14 cellular contexts compared by ENCODE assay signal in genomic region chr2:96872591-96873349, GRCh38. TPM values are rescaled to one million over a fixed set of nuclear protein-coding genes. Genes with fewer than 3 reads are reported as not detected.
A peak's percentile ranks its signal among the peaks of the same experiment; 100 is the strongest.
DNase-seq lines count a peak whose midpoint lies in the region; ATAC-seq, FAIRE-seq and TF ChIP-seq lines count a peak whose summit lies in the region.
"Had no signal": no experiment of that assay in that cellular context is flagged by ENCODE, and none has a peak within 500 bp of the region (broad histone marks: within the 10 kb centered on the region; RNA-seq: fewer than 3 reads in every experiment).

No MANE protein-coding gene starts in this region.

- H2AFZ ChIP-seq in IMR-90 (replicated peaks; ENCODE audit: low read length, poor library complexity) = peak overlapping the region; percentile 83

- peaks cover 0 to 51% (median 0%) of the 10 kb centered on the region in 11 experiments; a peak in 7 of 22 replicates for H4K20me1 ChIP-seq in BLaER1 treated with 17β-estradiol and CSF1 and Interleukin-3, amounts not matched to agents 10 nM and 100 nM
- peaks cover 5% of the 10 kb centered on the region; the same call in 1 of the 2 replicates for H4K20me1 ChIP-seq in IMR-90 (ENCODE audit: insufficient read depth, low read length)

- peaks cover 0 to 7% of the 10 kb centered on the region in 2 experiments; a peak in 2 of 4 replicates for H3K79me1 ChIP-seq in IMR-90 (ENCODE audit: low read depth in 1 of 2, low read length in 2 of 2)

- CTCF ChIA-PET in IMR-90 (lab: Yijun Ruan, JAX) = interaction anchor here (0.5 kb wide), 1 partner anchor 249 kb away, joined by 3 read pairs; no protein-coding TSS in a partner anchor

- peak overlapping the region; percentile 99 for H3K27ac Mint-ChIP-seq in endothelial cell (ENCODE audit: unreplicated experiment)
- H3K27ac Mint-ChIP-seq in nephron progenitor cell = peak overlapping the region; percentile 13
- H3K27ac Mint-ChIP-seq: activated CD8-positive, alpha-beta memory T cell treated with anti-CD3 and anti-CD28 coated beads, Interleukin-2, amount 10 ng/mL, durations not matched to agents 7 days and 5 days; activated naive CD4-positive, alpha-beta T cell treated with anti-CD3 and anti-CD28 coated beads, Interleukin-2, amount 50 U/mL, for 24 hours had no signal

- H3K4me1 Mint-ChIP-seq in endothelial cell (ENCODE audit: unreplicated experiment) = peaks cover 59% of the 10 kb centered on the region
- H3K4me1 Mint-ChIP-seq in nephron progenitor cell = peaks cover 69% of the 10 kb centered on the region

- H2BK5ac ChIP-seq in IMR-90 (ENCODE audit: low read depth, low read length, poor library complexity, severe bottlenecking) = no peak overlapping the region

- DNase-seq in IMR-90 (peak; percentile 70), endothelial cell (ENCODE audit: low spot score) (no peak), nephron progenitor cell (no peak), SIG-M5 (lab: John Stamatoyannopoulos, UW) (no peak), AML-193 (lab: John Stamatoyannopoulos, UW) (no peak), GM19239 (ENCODE audit: insufficient read length, low spot score) (no peak)
- DNase-seq: activated CD8-positive, alpha-beta memory T cell treated with anti-CD3 and anti-CD28 coated beads, Interleukin-2, amount 10 ng/mL, durations not matched to agents 7 days and 5 days; NCI-H1436 treated with DMSO at 0.1 percent for 48 hours; stimulated activated CD8-positive, alpha-beta memory T cell treated with anti-CD3 and anti-CD28 coated beads, Interleukin-4, amount 100 ng/mL, for 48 hours had no signal

- H3K27me3 Mint-ChIP-seq in endothelial cell (ENCODE audit: unreplicated experiment) (peaks cover 23% of the 10 kb centered on the region), nephron progenitor cell (ENCODE audit: low read depth, poor library complexity) (no peaks in the 10 kb centered on the region)
- H3K27me3 Mint-ChIP-seq: activated naive CD4-positive, alpha-beta T cell treated with anti-CD3 and anti-CD28 coated beads, Interleukin-2, amount 50 U/mL, for 24 hours had no signal

- H2BK120ac ChIP-seq in IMR-90 (ENCODE audit: low read depth, low read length) = no peak overlapping the region

- intact Hi-C loops in IMR-90 (cut with micrococcal nuclease) = no loop called here

- no peak for TF ChIP-seq RAD21 in IMR-90 (IDR thresholded peaks at IDR 0.05; ENCODE audit: low read length)

- no peak overlapping the region for H3K9ac ChIP-seq in BLaER1 treated with 17β-estradiol and CSF1 and Interleukin-3, amounts not matched to agents 10 nM and 100 nM
- no peak overlapping the region for H3K9ac ChIP-seq in IMR-90 (ENCODE audit: low read depth, low read length)

- no peak for TF ChIP-seq POLR2A in IMR-90 (IDR thresholded peaks at IDR 0.05; ENCODE audit: low read depth, low read length)

- H3K23ac ChIP-seq in IMR-90 (ENCODE audit: low read depth, low read length) = no peak overlapping the region

- no peak overlapping the region for H2BK15ac ChIP-seq in IMR-90 (ENCODE audit: low read depth, low read length)

- H4K5ac ChIP-seq in IMR-90 (ENCODE audit: low read depth, low read length) = no peak overlapping the region

- ATAC-seq in IMR-90 (ENCODE audit: low read depth) (no peak), HG02981 (IDR thresholded peaks at IDR 0.05; ENCODE audit: unreplicated experiment) (no peak)
- ATAC-seq: activated CD8-positive, alpha-beta memory T cell treated with anti-CD3 and anti-CD28 coated beads, Interleukin-2, amount 10 ng/mL, durations not matched to agents 7 days and 5 days had no signal

- peak overlapping the region; percentile 58 for H2AK9ac ChIP-seq in IMR-90 (replicated peaks; ENCODE audit: low read depth, low read length, poor library complexity)

- no peak overlapping the region for H3K4ac ChIP-seq in IMR-90 (ENCODE audit: low read depth, low read length)

- H2BK20ac ChIP-seq in IMR-90 (ENCODE audit: low read depth, low read length) = no peak overlapping the region

- peaks cover 17% of the 10 kb centered on the region for H3K36me3 Mint-ChIP-seq in endothelial cell (ENCODE audit: low read depth, unreplicated experiment)
- no peaks in the 10 kb centered on the region for H3K36me3 Mint-ChIP-seq in nephron progenitor cell (ENCODE audit: low read depth)
- H3K36me3 Mint-ChIP-seq: activated CD8-positive, alpha-beta memory T cell treated with anti-CD3 and anti-CD28 coated beads, Interleukin-2, amount 10 ng/mL, durations not matched to agents 7 days and 5 days; activated naive CD4-positive, alpha-beta T cell treated with anti-CD3 and anti-CD28 coated beads, Interleukin-2, amount 50 U/mL, for 24 hours had no signal

- no peak overlapping the region for H3K27ac ChIP-seq in BLaER1 treated with 17β-estradiol and CSF1 and Interleukin-3, amounts not matched to agents 10 nM and 100 nM
- H3K27ac ChIP-seq in IMR-90 (ENCODE audit: insufficient read depth, low read length) = no peak overlapping the region

- in situ Hi-C loops in IMR-90 (cut with MboI; ENCODE audit: low sequenced_read_pairs) = loop anchor here (25.0 kb wide), 1 partner anchor 240 kb away; the partner anchor contains the start of gene ANKRD36

- H3K27me3 ChIP-seq in BLaER1 treated with 17β-estradiol and CSF1 and Interleukin-3, amounts not matched to agents 10 nM and 100 nM = peaks cover 0 to 43% (median 0%) of the 10 kb centered on the region in 11 experiments; a peak in 8 of 22 replicates
- no peaks in the 10 kb centered on the region for H3K27me3 ChIP-seq in IMR-90 (ENCODE audit: control insufficient read depth, insufficient read depth, low read length)

- dilution Hi-C loops in IMR-90 (cut with HindIII; ENCODE audit: low sequenced_read_pairs, unreplicated experiment) = no loop called here

- peaks cover 63 to 74% (median 65%) of the 10 kb centered on the region in 10 experiments for H3K4me1 ChIP-seq in BLaER1 treated with 17β-estradiol and CSF1 and Interleukin-3, amounts not matched to agents 10 nM and 100 nM
- peaks cover 11% of the 10 kb centered on the region for H3K4me1 ChIP-seq in IMR-90 (ENCODE audit: control insufficient read depth, insufficient read depth, low read length)

- no peak for FAIRE-seq in GM19239 (lab: Jason Lieb, UNC)
- FAIRE-seq: colon, G401.6 had no signal

- no peak overlapping the region for H4K91ac ChIP-seq in IMR-90 (ENCODE audit: insufficient read depth, low read depth, low read length)

- H2AK5ac ChIP-seq in IMR-90 (ENCODE audit: low read depth, low read length) = no peak overlapping the region

- no peak overlapping the region for H3K18ac ChIP-seq in IMR-90 (ENCODE audit: low read depth, low read length)

- BruUV-seq in IMR-90 (replicated peaks; lab: Mats Ljungman, UMichigan) = no TSS peak

- no peaks in the 10 kb centered on the region; the same call in 1 of the 2 replicates for H3K9me1 ChIP-seq in IMR-90 (ENCODE audit: insufficient read depth, low read length)

- WGBS in IMR-90 (ENCODE audit: extremely low coverage in 2 of 2, insufficient read length in 1 of 2), 2 experiments = 66% methylated on average over 8 of the region's 14 CpGs; no CpG with 5 or more reads in 1 of the 2 experiments

- peak overlapping the region; percentile 72 to 97 (median 88); a peak in 20 of 22 replicates for H3K4me2 ChIP-seq in BLaER1 treated with 17β-estradiol and CSF1 and Interleukin-3, amounts not matched to agents 10 nM and 100 nM
- H3K4me2 ChIP-seq in IMR-90 (ENCODE audit: low read depth, low read length) = no peak overlapping the region

- H3K36me3 ChIP-seq in BLaER1 treated with 17β-estradiol and CSF1 and Interleukin-3, amounts not matched to agents 10 nM and 100 nM = no peaks in the 10 kb centered on the region
- H3K36me3 ChIP-seq in IMR-90 (ENCODE audit: control insufficient read depth, insufficient read depth, low read length) = no peaks in the 10 kb centered on the region

- H3K9me3 ChIP-seq in BLaER1 treated with 17β-estradiol and CSF1 and Interleukin-3, amounts not matched to agents 10 nM and 100 nM (replicated peaks in 1 of 11) = no peaks in the 10 kb centered on the region
- H3K9me3 ChIP-seq in IMR-90 (ENCODE audit: control insufficient read depth, insufficient read depth, low read length) = no peaks in the 10 kb centered on the region

- POLR2A ChIA-PET in IMR-90 (lab: Charles Lee; ENCODE audit: unreplicated experiment) = no interaction called here

- H3K9me3 Mint-ChIP-seq in endothelial cell (ENCODE audit: unreplicated experiment) = no peaks in the 10 kb centered on the region
- no peaks in the 10 kb centered on the region for H3K9me3 Mint-ChIP-seq in nephron progenitor cell
- H3K9me3 Mint-ChIP-seq: activated naive CD4-positive, alpha-beta T cell treated with anti-CD3 and anti-CD28 coated beads, Interleukin-2, amount 50 U/mL, for 24 hours had no signal

- TF ChIP-seq CTCF in IMR-90 (conservative IDR thresholded peaks at IDR 0.05; ENCODE audit: low read depth, low read length) (no peak), endothelial cell (IDR thresholded peaks at IDR 0.05; ENCODE audit: unreplicated experiment) (no peak), nephron progenitor cell (IDR thresholded peaks at IDR 0.05) (no peak)

- no peak overlapping the region for H4K8ac ChIP-seq in IMR-90 (ENCODE audit: low read depth in 2 of 2, low read length in 2 of 2)

- peak overlapping the region; percentile 89 for H3K4me3 Mint-ChIP-seq in endothelial cell (ENCODE audit: unreplicated experiment)
- H3K4me3 Mint-ChIP-seq in nephron progenitor cell = peak overlapping the region; percentile 47
- H3K4me3 Mint-ChIP-seq: activated CD8-positive, alpha-beta memory T cell treated with anti-CD3 and anti-CD28 coated beads, Interleukin-2, amount 10 ng/mL, durations not matched to agents 7 days and 5 days; activated naive CD4-positive, alpha-beta T cell treated with anti-CD3 and anti-CD28 coated beads, Interleukin-2, amount 50 U/mL, for 24 hours had no signal

- H3K56ac ChIP-seq in IMR-90 (ENCODE audit: extremely low read depth, insufficient read depth, low read length) = no peak overlapping the region

- H3K4me3 ChIP-seq in BLaER1 treated with 17β-estradiol and CSF1 and Interleukin-3, amounts not matched to agents 10 nM and 100 nM = no peak overlapping the region
- no peak overlapping the region for H3K4me3 ChIP-seq in IMR-90 (ENCODE audit: insufficient read depth, low read depth, low read length)

- 0 out of 2 replicates have a peak overlapping the region, but pooled peaks have one; percentile 35 for H3K14ac ChIP-seq in IMR-90 (replicated peaks; ENCODE audit: low read depth, low read length)

RNA-seq across cellular contexts. Expression of gene SEMA4C, which starts 2.9 kb away (rescaled TPM):
- total RNA-seq in IMR-90 (2012; rRNA removed) (13.3 and 15.8 TPM in 2 replicates), endothelial cell (ENCODE audit: unreplicated experiment) (279 TPM)
- polyA plus RNA-seq in IMR-90 (2012; rRNA removed) = 24.3 and 25.5 TPM in 2 replicates
- 15.1 and 22.2 TPM in 2 replicates for polyA plus RNA-seq in IMR-90 (2012; cell fraction: cytosol; rRNA removed)
- polyA plus RNA-seq in IMR-90 (2012; cell fraction: nucleus; rRNA removed; ENCODE audit: low replicate concordance) = 38.1 and 86.4 TPM in 2 replicates

RNA-seq across cellular contexts. Expression of gene ANKRD39, which starts 15.0 kb away (rescaled TPM):
- total RNA-seq in IMR-90 (2012; rRNA removed) = 12.5 and 13.6 TPM in 2 replicates
- 15.9 and 17.0 TPM in 2 replicates for polyA plus RNA-seq in IMR-90 (2012; rRNA removed)
- polyA plus RNA-seq in IMR-90 (2012; cell fraction: cytosol; rRNA removed) = 13.1 and 24.9 TPM in 2 replicates
- polyA plus RNA-seq in IMR-90 (2012; cell fraction: nucleus; rRNA removed; ENCODE audit: low replicate concordance) = 13.0 and 25.7 TPM in 2 replicates
- total RNA-seq in endothelial cell (ENCODE audit: unreplicated experiment) = 14.9 TPM

RNA-seq across cellular contexts. Expression of gene ANKRD23, which starts 28.9 kb away (rescaled TPM):
- 0.54 and 0.83 TPM in 2 replicates for total RNA-seq in IMR-90 (2012; rRNA removed)
- polyA plus RNA-seq in IMR-90 (2012; rRNA removed) = 1.5 and 1.6 TPM in 2 replicates
- 0.19 and 0.77 TPM in 2 replicates for polyA plus RNA-seq in IMR-90 (2012; cell fraction: cytosol; rRNA removed)
- polyA plus RNA-seq in IMR-90 (2012; cell fraction: nucleus; rRNA removed; ENCODE audit: low replicate concordance) = 9.2 and 17.0 TPM in 2 replicates
- total RNA-seq in endothelial cell (ENCODE audit: unreplicated experiment) = 4.7 TPM

RNA-seq across cellular contexts. Expression of gene CNNM3, which starts 56.7 kb away (rescaled TPM):
- total RNA-seq in IMR-90 (2012; rRNA removed) (2.2 and 2.3 TPM in 2 replicates), endothelial cell (ENCODE audit: unreplicated experiment) (14.7 TPM)
- 6.1 and 6.3 TPM in 2 replicates for polyA plus RNA-seq in IMR-90 (2012; rRNA removed)
- 4.7 and 6.3 TPM in 2 replicates for polyA plus RNA-seq in IMR-90 (2012; cell fraction: cytosol; rRNA removed)
- 7.9 and 10.3 TPM in 2 replicates for polyA plus RNA-seq in IMR-90 (2012; cell fraction: nucleus; rRNA removed; ENCODE audit: low replicate concordance)

Comparison
In these comparisons a context has a peak if more than half of its experiments do, and no peak if none do; other contexts are left out.
1. RNA of gene SEMA4C, which starts 2.9 kb away (total RNA-seq): 279 TPM in endothelial cell (single experiment); 13.3 to 15.8 TPM in IMR-90; every median in the first group is over 10 times any median in the second.